14 cellular contexts compared by ENCODE assay signal in the genomic region with DNA sequence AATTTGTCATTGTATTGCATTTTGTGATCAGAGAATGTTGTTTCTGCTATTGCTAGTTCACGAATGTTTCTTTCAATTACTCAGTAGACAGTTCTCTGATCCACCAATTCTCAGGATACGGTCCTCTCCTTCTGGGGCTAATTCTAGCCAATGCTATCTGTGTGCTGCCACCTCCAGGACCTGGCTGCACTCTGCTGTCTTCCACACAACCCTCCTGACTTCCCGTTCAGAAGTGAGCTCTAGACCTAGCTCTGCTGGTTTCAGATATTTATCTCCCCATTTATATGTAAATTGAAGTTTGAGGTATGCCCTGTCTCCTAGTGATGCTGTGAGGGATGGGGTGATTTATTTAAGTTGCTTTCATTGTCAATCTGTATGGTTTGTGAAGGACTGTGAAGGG. TPM values are rescaled to one million over a fixed set of nuclear protein-coding genes. Genes with fewer than 3 reads are reported as not detected.
DNase-seq lines count a peak whose midpoint lies in the region; ATAC-seq, FAIRE-seq and TF ChIP-seq lines count a peak whose summit lies in the region.
"Had no signal": no experiment of that assay in that cellular context is flagged by ENCODE, and none has a peak within 500 bp of the region (broad histone marks: within the 10 kb centered on the region; RNA-seq: fewer than 3 reads in every experiment).

No MANE protein-coding gene starts in this region.

- H3K27ac ChIP-seq in K562 (ENCODE audit: extremely low read depth, low read depth, low read length) = no peak overlapping the region
- H3K27ac ChIP-seq: KMS-11, parathyroid adenoma, upper lobe of left lung had no signal

- H3K9me3 ChIP-seq in K562 (replicated peaks; ENCODE audit: control insufficient read depth, insufficient read depth, low read depth, low read length) = no peaks in the 10 kb centered on the region
- H3K9me3 ChIP-seq: upper lobe of left lung had no signal

- no peaks in the 10 kb centered on the region for H3K9me1 ChIP-seq in K562 (ENCODE audit: control insufficient read depth, insufficient read depth, low read length)

- peak; percentile 28 to 49 (median 37); a peak in 4 of 6 replicates for TF ChIP-seq CTCF in K562 (IDR thresholded peaks at IDR 0.05 in 2 of 3, conservative IDR thresholded peaks at IDR 0.05 in 1 of 3; ENCODE audit: insufficient read depth in 2 of 3, low read depth in 1 of 3, low read length in 3 of 3)

- H3K4me3 Mint-ChIP-seq in immature natural killer cell = no peak overlapping the region
- H3K4me3 Mint-ChIP-seq: memory B cell had no signal

- no peak for TF ChIP-seq EP300 in K562 (IDR thresholded peaks at IDR 0.05; ENCODE audit: low read length)

- no peak overlapping the region for H3K4me3 ChIP-seq in K562
- H3K4me3 ChIP-seq: upper lobe of left lung had no signal

- CTCF ChIA-PET in K562 (lab: Yijun Ruan, JAX; ENCODE audit: low intra/inter-chr PET ratio) = interaction anchor here (0.7 to 1.2 kb wide), 2 partner anchors 108 to 109 kb away, joined by 4 read pairs; no protein-coding TSS in a partner anchor

- FAIRE-seq in K562 (lab: Jason Lieb, UNC) = peak; percentile 62

- H3K9ac ChIP-seq in K562 (ENCODE audit: insufficient read depth in 1 of 2, low read depth in 2 of 2, low read length in 2 of 2) = no peak overlapping the region
- H3K9ac ChIP-seq: KMS-11, parathyroid adenoma had no signal

- no peak for TF ChIP-seq POLR2A in K562 (conservative IDR thresholded peaks at IDR 0.05)

- H4K20me1 ChIP-seq in K562 (replicated peaks; ENCODE audit: control insufficient read depth, insufficient read depth, low read length) = no peaks in the 10 kb centered on the region

- no peaks in the 10 kb centered on the region for H3K79me2 ChIP-seq in K562 (ENCODE audit: control insufficient read depth, insufficient read depth, low read length)
- H3K79me2 ChIP-seq: parathyroid adenoma had no signal

- peaks cover 0 to 1% (median 0%) of the 10 kb centered on the region in 3 donors for H3K27me3 Mint-ChIP-seq in immature natural killer cell (ENCODE audit: low read depth in 3 of 3)
- H3K27me3 Mint-ChIP-seq: memory B cell had no signal

- 18% methylated on average over 3 of the region's 3 CpGs for WGBS in K562 (ENCODE audit: insufficient coverage, low coverage, missing lambda C conversion rate)

- H3K36me3 Mint-ChIP-seq in immature natural killer cell = peaks cover 9 to 28% (median 10%) of the 10 kb centered on the region in 3 donors

- H3K4me1 Mint-ChIP-seq in immature natural killer cell = peaks cover under 1 to 7% of the 10 kb centered on the region in 2 donors

- no peaks in the 10 kb centered on the region; a peak in 1 of 5 replicates for H3K4me1 ChIP-seq in K562 (replicated peaks in 1 of 2; ENCODE audit: control insufficient read depth in 2 of 2, insufficient read depth in 2 of 2, low read length in 2 of 2)
- H3K4me1 ChIP-seq: parathyroid adenoma, upper lobe of left lung had no signal

- POLR2A ChIA-PET in K562 (lab: Yijun Ruan, JAX) = interaction anchor here (0.8 to 1.5 kb wide), 4 partner anchors 21 to 55 kb away, joined by 3 to 7 read pairs (median 4); a partner anchor contains a TSS

- H3K4me2 ChIP-seq in K562 (ENCODE audit: insufficient read depth, low read length) = no peak overlapping the region
- H3K4me2 ChIP-seq: KMS-11 had no signal

- no peak overlapping the region for H2AFZ ChIP-seq in K562 (ENCODE audit: low read depth, low read length)
- H2AFZ ChIP-seq: parathyroid adenoma had no signal

- in situ Hi-C loops in K562 (cut with MboI) = no loop called here

- H3K27ac Mint-ChIP-seq in immature natural killer cell = no peak overlapping the region
- H3K27ac Mint-ChIP-seq: memory B cell had no signal

- no peaks in the 10 kb centered on the region for H3K9me3 Mint-ChIP-seq in immature natural killer cell
- H3K9me3 Mint-ChIP-seq: memory B cell had no signal

- no TSS peak for BruUV-seq in K562 (replicated peaks; lab: Mats Ljungman, UMichigan)

- H3K36me3 ChIP-seq in K562 (ENCODE audit: control insufficient read depth, insufficient read depth, low read length) = no peaks in the 10 kb centered on the region
- H3K36me3 ChIP-seq: upper lobe of left lung had no signal

- H3K27me3 ChIP-seq in K562 (ENCODE audit: control insufficient read depth in 2 of 2, insufficient read depth in 2 of 2, low read length in 2 of 2) = no peaks in the 10 kb centered on the region
- H3K27me3 ChIP-seq: upper lobe of left lung had no signal

- intact Hi-C loops in K562 (cut with micrococcal nuclease) = loop anchor here (2.0 kb wide), 2 partner anchors 18 to 100 kb away; no protein-coding TSS in a partner anchor

- ATAC-seq in K562 (peak; percentile 91), HG02623 (IDR thresholded peaks at IDR 0.05; ENCODE audit: unreplicated experiment) (no peak), GM21423 (IDR thresholded peaks at IDR 0.05; ENCODE audit: unreplicated experiment) (no peak)

- peak in 1 of 2 experiments; percentile 34; a peak in 2 of 4 replicates for TF ChIP-seq RAD21 in K562 (CRISPR knock-in tag; conservative IDR thresholded peaks at IDR 0.05 in 1 of 2, IDR thresholded peaks at IDR 0.05 in 1 of 2)

- peak; percentile 20 for DNase-seq in GM03348 (ENCODE audit: low spot score)
- peak; percentile 7 to 44 for DNase-seq in NCI-H526 (lab: John Stamatoyannopoulos, UW)
- peak in 3 of 4 experiments; percentile 24 to 32 (median 26) for DNase-seq in K562 (ENCODE audit: extremely low read depth in 1 of 4, low spot score in 3 of 4)
- DNase-seq in mesenteric fat pad (ENCODE audit: low spot score) = peak; percentile 45
- no peak for DNase-seq in foreskin melanocyte
- DNase-seq in immature natural killer cell = no peak
- DNase-seq: effector memory CD4-positive, alpha-beta T cell; NCI-H2107; upper lobe of left lung had no signal

RNA-seq across cellular contexts. Expression of a gene that starts 21.7 kb away (rescaled TPM):
- 9.1 and 12.8 TPM in 2 replicates for total RNA-seq in K562 (2011; cell fraction: chromatin; rRNA removed; ENCODE audit: low replicate concordance)
- total RNA-seq in K562 (2011; cell fraction: nucleolus; rRNA removed) = 12.8 and 16.2 TPM in 2 replicates
- 10.7 and 15.0 TPM in 2 replicates for total RNA-seq in K562 (2011; cell fraction: nucleoplasm; rRNA removed)
- 36.6 and 79.6 TPM in 2 replicates for total RNA-seq in K562 (2014; rRNA removed)
- total RNA-seq in K562 (2014; rRNA removed; fragmentation: Illumina TruSeq; extraction: Trizol) = 26.2 and 29.3 TPM in 2 replicates
- 31.1 and 32.4 TPM in 2 replicates for total RNA-seq in K562 (2015; rRNA removed; fragmentation: Illumina TruSeq; extraction: Trizol)
- total RNA-seq in K562 (2021) = 51.7 and 65.5 TPM in 2 replicates
- polyA plus RNA-seq in K562 (2011; rRNA removed) = 63.4 and 64.7 TPM in 2 replicates
- 107 and 180 TPM in 2 replicates for polyA plus RNA-seq in K562 (2011; cell fraction: cytosol; rRNA removed)
- polyA plus RNA-seq in K562 (2011; cell fraction: nucleus; rRNA removed) = 29.7 and 35.7 TPM in 2 replicates
- 41.6 and 62.1 TPM in 2 replicates for polyA plus RNA-seq in K562 (2012)
- polyA plus RNA-seq in K562 (2014; fragmentation: Illumina TruSeq; extraction: Trizol) = 52.8 and 65.0 TPM in 2 replicates
- polyA plus RNA-seq in K562 (2014; fragmentation: Nextera tagmentation; extraction: Ambion mirVana) = 10 to 100 TPM; 19.2 to 44.9 TPM
- 47.8 and 70.3 TPM in 2 replicates for polyA plus RNA-seq in K562 (2014; rRNA removed)
- 40.5 and 52.2 TPM in 2 replicates for polyA minus RNA-seq in K562 (2011; rRNA and poly(A)+ RNA removed)
- polyA minus RNA-seq in K562 (2011; cell fraction: cytosol; rRNA and poly(A)+ RNA removed) = 40.3 and 40.8 TPM in 2 replicates
- polyA minus RNA-seq in K562 (2011; cell fraction: nucleus; rRNA and poly(A)+ RNA removed) = 8.6 and 10.9 TPM in 2 replicates
- total RNA-seq in mesenteric fat pad = 32.4 TPM
- 100 to 1,000 TPM; 110 to 163 (median 128) TPM for polyA plus RNA-seq in immature natural killer cell

RNA-seq across cellular contexts. Expression of a gene that starts 48.9 kb away (rescaled TPM):
- 17.2 and 52.5 TPM in 2 replicates for total RNA-seq in K562 (2011; cell fraction: chromatin; rRNA removed; ENCODE audit: low replicate concordance)
- total RNA-seq in K562 (2011; cell fraction: nucleolus; rRNA removed) = 48.0 and 55.7 TPM in 2 replicates
- 32.8 and 33.4 TPM in 2 replicates for total RNA-seq in K562 (2011; cell fraction: nucleoplasm; rRNA removed)
- total RNA-seq in K562 (2014; rRNA removed) = 4.8 and 5.7 TPM in 2 replicates
- total RNA-seq in K562 (2014; rRNA removed; fragmentation: Illumina TruSeq; extraction: Trizol) = 1.7 and 3.3 TPM in 2 replicates
- 6.1 and 6.6 TPM in 2 replicates for total RNA-seq in K562 (2015; rRNA removed; fragmentation: Illumina TruSeq; extraction: Trizol)
- total RNA-seq in K562 (2021) = 6.2 and 6.8 TPM in 2 replicates
- polyA plus RNA-seq in K562 (2011; rRNA removed) = 8.2 and 12.8 TPM in 2 replicates
- polyA plus RNA-seq in K562 (2011; cell fraction: cytosol; rRNA removed) = 15.1 and 15.7 TPM in 2 replicates
- polyA plus RNA-seq in K562 (2011; cell fraction: nucleus; rRNA removed) = 24.4 and 28.1 TPM in 2 replicates
- polyA plus RNA-seq in K562 (2012) = 12.7 and 16.6 TPM in 2 replicates
- polyA plus RNA-seq in K562 (2014; fragmentation: Illumina TruSeq; extraction: Trizol) = 6.4 and 6.8 TPM in 2 replicates
- polyA plus RNA-seq in K562 (2014; fragmentation: Nextera tagmentation; extraction: Ambion mirVana) = under 1 TPM in 1 of 2 experiments, not detected in 1; 0.04 TPM
- polyA plus RNA-seq in K562 (2014; rRNA removed) = 3.6 and 7.2 TPM in 2 replicates
- polyA minus RNA-seq in K562 (2011; rRNA and poly(A)+ RNA removed) = 7.0 and 9.6 TPM in 2 replicates
- polyA minus RNA-seq in K562 (2011; cell fraction: cytosol; rRNA and poly(A)+ RNA removed) = 8.2 and 10.7 TPM in 2 replicates
- polyA minus RNA-seq in K562 (2011; cell fraction: nucleus; rRNA and poly(A)+ RNA removed) = 8.9 and 13.2 TPM in 2 replicates
- 2.1 TPM for total RNA-seq in mesenteric fat pad
- polyA plus RNA-seq in immature natural killer cell = 1 to 10 TPM in 1 of 3 donors, under 1 TPM in 1, not detected in 1; 0.90 to 3.7 TPM

RNA-seq across cellular contexts. Expression of a gene that starts 58.4 kb away (rescaled TPM):
- total RNA-seq in K562 (2011; cell fraction: chromatin; rRNA removed; ENCODE audit: low replicate concordance) = 31.5 and 48.3 TPM in 2 replicates
- total RNA-seq in K562 (2011; cell fraction: nucleolus; rRNA removed) = 22.4 and 26.3 TPM in 2 replicates
- total RNA-seq in K562 (2011; cell fraction: nucleoplasm; rRNA removed) = 29.0 and 39.5 TPM in 2 replicates
- total RNA-seq in K562 (2014; rRNA removed) (7.1 and 10.9 TPM in 2 replicates), K562 (2014; rRNA removed; fragmentation: Illumina TruSeq; extraction: Trizol) (4.4 and 4.8 TPM in 2 replicates), K562 (2015; rRNA removed; fragmentation: Illumina TruSeq; extraction: Trizol) (6.0 and 6.1 TPM in 2 replicates), K562 (2021) (14.8 and 15.0 TPM in 2 replicates), mesenteric fat pad (5.8 TPM)
- polyA plus RNA-seq in K562 (2011; rRNA removed) (11.8 and 16.4 TPM in 2 replicates), K562 (2014; fragmentation: Illumina TruSeq; extraction: Trizol) (12.4 and 14.8 TPM in 2 replicates), K562 (2014; fragmentation: Nextera tagmentation; extraction: Ambion mirVana) (under 1 TPM; 0.32 to 0.74 TPM), K562 (2014; rRNA removed) (14.1 and 15.1 TPM in 2 replicates), immature natural killer cell (10 to 100 TPM in 1 of 3 donors, 1 to 10 TPM in 2; 3.2 to 17.3 (median 6.6) TPM)
- polyA plus RNA-seq in K562 (2011; cell fraction: cytosol; rRNA removed) = 14.6 and 18.3 TPM in 2 replicates
- 19.7 and 26.1 TPM in 2 replicates for polyA plus RNA-seq in K562 (2011; cell fraction: nucleus; rRNA removed)
- 11.3 and 18.8 TPM in 2 replicates for polyA plus RNA-seq in K562 (2012)
- polyA minus RNA-seq in K562 (2011; rRNA and poly(A)+ RNA removed) = 10.7 and 11.3 TPM in 2 replicates
- polyA minus RNA-seq in K562 (2011; cell fraction: cytosol; rRNA and poly(A)+ RNA removed) = 11.5 and 11.8 TPM in 2 replicates
- 10.5 and 11.4 TPM in 2 replicates for polyA minus RNA-seq in K562 (2011; cell fraction: nucleus; rRNA and poly(A)+ RNA removed)

Comparison
In these comparisons a context has a peak if more than half of its experiments do, and no peak if none do; other contexts are left out.
1. DNase-seq: peak in GM03348 (single experiment), NCI-H526 (2 of 2), K562 (3 of 4) and mesenteric fat pad (single experiment); none in foreskin melanocyte (single experiment) and immature natural killer cell (0 of 3).